In the genomic region with DNA sequence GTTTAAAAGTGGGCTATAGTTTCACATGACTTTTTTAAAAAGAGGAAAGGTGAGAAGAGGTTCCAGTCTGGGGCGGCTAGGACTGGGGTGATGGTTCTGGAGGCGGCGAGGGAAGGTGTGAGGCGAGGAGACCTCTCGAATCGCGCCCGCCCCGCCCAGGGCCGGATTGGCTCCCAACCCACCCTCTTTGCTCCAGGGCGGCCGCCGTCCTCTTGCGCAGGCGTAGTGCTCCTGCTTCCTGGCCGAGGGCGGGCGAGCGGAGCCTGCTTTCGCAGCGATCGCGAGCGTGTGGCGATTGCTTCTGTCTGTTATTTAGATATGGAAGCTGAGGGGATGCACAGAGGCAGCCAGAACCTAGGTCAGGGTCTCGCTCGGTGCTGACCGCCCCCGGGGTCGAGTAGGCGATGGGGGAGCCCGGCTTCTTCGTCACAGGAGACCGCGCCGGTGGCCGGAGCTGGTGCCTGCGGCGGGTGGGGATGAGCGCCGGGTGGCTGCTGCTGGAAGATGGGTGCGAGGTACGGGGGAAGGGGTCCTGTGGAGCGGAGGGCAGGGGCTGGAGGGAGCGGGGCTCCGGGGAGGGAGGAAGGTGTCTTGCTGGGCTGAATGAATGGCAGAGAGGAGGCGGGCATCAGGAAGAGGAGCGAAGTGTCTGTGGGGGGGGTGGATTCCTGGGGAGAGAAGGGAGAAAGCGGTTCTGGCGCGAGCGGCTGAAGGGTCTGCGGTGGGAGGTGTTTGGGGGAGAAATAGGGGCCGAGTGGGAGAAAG, we compare ENCODE assay signal across 8 cellular contexts. TPM values are rescaled to one million over a fixed set of nuclear protein-coding genes. Genes with fewer than 3 reads are reported as not detected.
DNase-seq lines count a peak whose midpoint lies in the region; ATAC-seq and TF ChIP-seq lines count a peak whose summit lies in the region.

A gene with protein sequence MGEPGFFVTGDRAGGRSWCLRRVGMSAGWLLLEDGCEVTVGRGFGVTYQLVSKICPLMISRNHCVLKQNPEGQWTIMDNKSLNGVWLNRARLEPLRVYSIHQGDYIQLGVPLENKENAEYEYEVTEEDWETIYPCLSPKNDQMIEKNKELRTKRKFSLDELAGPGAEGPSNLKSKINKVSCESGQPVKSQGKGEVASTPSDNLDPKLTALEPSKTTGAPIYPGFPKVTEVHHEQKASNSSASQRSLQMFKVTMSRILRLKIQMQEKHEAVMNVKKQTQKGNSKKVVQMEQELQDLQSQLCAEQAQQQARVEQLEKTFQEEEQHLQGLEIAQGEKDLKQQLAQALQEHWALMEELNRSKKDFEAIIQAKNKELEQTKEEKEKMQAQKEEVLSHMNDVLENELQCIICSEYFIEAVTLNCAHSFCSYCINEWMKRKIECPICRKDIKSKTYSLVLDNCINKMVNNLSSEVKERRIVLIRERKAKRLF (plus strand): TSS at position 223 of the 765 bp plus-strand sequence. CDS start 182 bp downstream, at position 405.

- H3K4me3 ChIP-seq in KMS-11 (IDR thresholded peaks at IDR 0.05; ENCODE audit: insufficient read depth, low read depth, low read length), result no peak within 1 kb of the TSS

- peak within 1 kb of the TSS; percentile 94 for H3K4me3 Mint-ChIP-seq in activated T-helper 1 cell treated with anti-CD3 and anti-CD28 coated beads, Interleukin-12 subunit alpha, Interleukin-12 subunit beta, Interleukin-2, Interleukin-4 antibody, amounts not matched to agents 30 ng/mL and 10 ng/mL and 1 ng/mL, durations not matched to agents 14 hours and 24 hours and 36 hours
- H3K4me3 Mint-ChIP-seq in naive B cell, result peak within 1 kb of the TSS; percentile 91 to 99 (median 98)
- peak within 1 kb of the TSS; percentile 97 for H3K4me3 Mint-ChIP-seq in stimulated activated effector memory CD8-positive, alpha-beta T cell treated with anti-CD3 and anti-CD28 coated beads, Interleukin-12 subunit alpha, Interleukin-12 subunit beta, amount 100 ng/mL, for 72 hours

- H3K79me2 ChIP-seq in KMS-11 (ENCODE audit: insufficient read depth, low read depth), result peaks cover 21% of the 10 kb centered on the region

- peak within 1 kb of the TSS; percentile 57; the same call in 1 of the 2 replicates for H3K9ac ChIP-seq in KMS-11

- peak within 1 kb of the TSS; percentile 99 for H3K4me2 ChIP-seq in KMS-11

- DNase-seq in DMS79 (lab: John Stamatoyannopoulos, UW) (peak; percentile 91), RPMI7951 (ENCODE audit: low read depth) (peak; percentile 79), fibroblast of gingiva (ENCODE audit: low read depth) (peak; percentile 82), naive B cell (peak; percentile 85)
- DNase-seq in activated T-helper 1 cell treated with anti-CD3 and anti-CD28 coated beads, Interleukin-12 subunit alpha, Interleukin-12 subunit beta, Interleukin-2, Interleukin-4 antibody, amounts not matched to agents 30 ng/mL and 10 ng/mL and 1 ng/mL, durations not matched to agents 14 hours and 24 hours and 36 hours (ENCODE audit: low spot score), result peak; percentile 90
- peak; percentile 79 to 92 for DNase-seq in stimulated activated effector memory CD8-positive, alpha-beta T cell treated with anti-CD3 and anti-CD28 coated beads, Interleukin-12 subunit alpha, Interleukin-12 subunit beta, amount 100 ng/mL, for 72 hours (ENCODE audit: low spot score in 2 of 2)

- peaks cover 13% of the 10 kb centered on the region for H3K36me3 Mint-ChIP-seq in activated T-helper 1 cell treated with anti-CD3 and anti-CD28 coated beads, Interleukin-12 subunit alpha, Interleukin-12 subunit beta, Interleukin-2, Interleukin-4 antibody, amounts not matched to agents 30 ng/mL and 10 ng/mL and 1 ng/mL, durations not matched to agents 14 hours and 24 hours and 36 hours (ENCODE audit: low read depth)
- peaks cover 0 to 8% of the 10 kb centered on the region in 2 donors for H3K36me3 Mint-ChIP-seq in naive B cell
- peaks cover 13% of the 10 kb centered on the region for H3K36me3 Mint-ChIP-seq in stimulated activated effector memory CD8-positive, alpha-beta T cell treated with anti-CD3 and anti-CD28 coated beads, Interleukin-12 subunit alpha, Interleukin-12 subunit beta, amount 100 ng/mL, for 72 hours

- no peak for TF ChIP-seq CTCF in KMS-11 (conservative IDR thresholded peaks at IDR 0.05; ENCODE audit: low read depth, low read length)

- H3K36me3 ChIP-seq in KMS-11 (ENCODE audit: insufficient read depth), result no peaks in the 10 kb centered on the region

- H4K20me1 ChIP-seq in KMS-11 (ENCODE audit: insufficient read depth), result no peaks in the 10 kb centered on the region

- H3K27ac Mint-ChIP-seq in activated T-helper 1 cell treated with anti-CD3 and anti-CD28 coated beads, Interleukin-12 subunit alpha, Interleukin-12 subunit beta, Interleukin-2, Interleukin-4 antibody, amounts not matched to agents 30 ng/mL and 10 ng/mL and 1 ng/mL, durations not matched to agents 14 hours and 24 hours and 36 hours, result peak within 1 kb of the TSS; percentile 90
- peak within 1 kb of the TSS; percentile 89 to 98 (median 94) for H3K27ac Mint-ChIP-seq in naive B cell
- peak within 1 kb of the TSS; percentile 97 for H3K27ac Mint-ChIP-seq in stimulated activated effector memory CD8-positive, alpha-beta T cell treated with anti-CD3 and anti-CD28 coated beads, Interleukin-12 subunit alpha, Interleukin-12 subunit beta, amount 100 ng/mL, for 72 hours

- H3K27me3 ChIP-seq in KMS-11 (ENCODE audit: insufficient read depth, low read depth), result no peaks in the 10 kb centered on the region; the same call in 1 of the 2 replicates

- ATAC-seq in GM21723 (IDR thresholded peaks at IDR 0.05; ENCODE audit: unreplicated experiment) (peak; percentile 90), naive B cell (ENCODE audit: low read depth in 2 of 2) (peak; percentile 95)
- ATAC-seq in stimulated activated effector memory CD8-positive, alpha-beta T cell treated with anti-CD3 and anti-CD28 coated beads, Interleukin-12 subunit alpha, Interleukin-12 subunit beta, amount 100 ng/mL, for 72 hours, result peak; percentile 98

- no peak within 1 kb of the TSS for H3K27ac ChIP-seq in KMS-11

- H3K4me1 Mint-ChIP-seq in activated T-helper 1 cell treated with anti-CD3 and anti-CD28 coated beads, Interleukin-12 subunit alpha, Interleukin-12 subunit beta, Interleukin-2, Interleukin-4 antibody, amounts not matched to agents 30 ng/mL and 10 ng/mL and 1 ng/mL, durations not matched to agents 14 hours and 24 hours and 36 hours (ENCODE audit: low read depth), result peaks cover 47% of the 10 kb centered on the region
- H3K4me1 Mint-ChIP-seq in naive B cell, result peaks cover 27 to 44% (median 36%) of the 10 kb centered on the region in 3 donors
- peaks cover 46% of the 10 kb centered on the region for H3K4me1 Mint-ChIP-seq in stimulated activated effector memory CD8-positive, alpha-beta T cell treated with anti-CD3 and anti-CD28 coated beads, Interleukin-12 subunit alpha, Interleukin-12 subunit beta, amount 100 ng/mL, for 72 hours

- peak within 1 kb of the TSS; percentile 98 for H2AFZ ChIP-seq in KMS-11 (ENCODE audit: low read depth)

- intact Hi-C loops in activated T-helper 1 cell treated with anti-CD3 and anti-CD28 coated beads, Interleukin-12 subunit alpha, Interleukin-12 subunit beta, Interleukin-2, Interleukin-4 antibody, amounts not matched to agents 30 ng/mL and 10 ng/mL and 1 ng/mL, durations not matched to agents 14 hours and 24 hours and 36 hours (cut with micrococcal nuclease), result loop anchor here (1.0 kb wide), 2 partner anchors 29 to 1285 kb away; a partner anchor contains a TSS

- H3K4me1 ChIP-seq in KMS-11 (ENCODE audit: low read depth, poor library complexity, severe bottlenecking), result peaks cover 15% of the 10 kb centered on the region

- H3K27me3 Mint-ChIP-seq in activated T-helper 1 cell treated with anti-CD3 and anti-CD28 coated beads, Interleukin-12 subunit alpha, Interleukin-12 subunit beta, Interleukin-2, Interleukin-4 antibody, amounts not matched to agents 30 ng/mL and 10 ng/mL and 1 ng/mL, durations not matched to agents 14 hours and 24 hours and 36 hours (ENCODE audit: insufficient read depth), result peaks cover 7% of the 10 kb centered on the region
- no peaks in the 10 kb centered on the region for H3K27me3 Mint-ChIP-seq in naive B cell

- no peaks in the 10 kb centered on the region for H3K9me3 Mint-ChIP-seq in activated T-helper 1 cell treated with anti-CD3 and anti-CD28 coated beads, Interleukin-12 subunit alpha, Interleukin-12 subunit beta, Interleukin-2, Interleukin-4 antibody, amounts not matched to agents 30 ng/mL and 10 ng/mL and 1 ng/mL, durations not matched to agents 14 hours and 24 hours and 36 hours
- no peaks in the 10 kb centered on the region for H3K9me3 Mint-ChIP-seq in naive B cell
- no peaks in the 10 kb centered on the region for H3K9me3 Mint-ChIP-seq in stimulated activated effector memory CD8-positive, alpha-beta T cell treated with anti-CD3 and anti-CD28 coated beads, Interleukin-12 subunit alpha, Interleukin-12 subunit beta, amount 100 ng/mL, for 72 hours

RNA-seq across cellular contexts. Expression of the gene that starts here (rescaled TPM):
- total RNA-seq in RPMI7951 (2014; rRNA removed; shearing (Covaris generic)), result 18.0 and 25.5 TPM in 2 replicates
- total RNA-seq in activated T-helper 1 cell treated with anti-CD3 and anti-CD28 coated beads, Interleukin-12 subunit alpha, Interleukin-12 subunit beta, Interleukin-2, Interleukin-4 antibody, amounts not matched to agents 30 ng/mL and 10 ng/mL and 1 ng/mL, durations not matched to agents 14 hours and 24 hours and 36 hours, result 30.0 and 34.2 TPM in 2 replicates
- polyA plus RNA-seq in naive B cell (ENCODE audit: low read depth in 6 of 6), result 10 to 100 TPM in 5 of 6 donors, 1 to 10 TPM in 1; 9.7 to 15.4 (median 12.1) TPM
